Comparison of ENCODE assay signal across 1 cellular context in genomic region chr19:51593969-51594773, GRCh38.
TF ChIP-seq lines count a peak whose summit lies in the region.

No MANE protein-coding gene starts in this region.

TF ChIP-seq in HepG2, 621 proteins besides CTCF, POLR2A, EP300 and RAD21 (continued from another document and continues in another):
- TF ChIP-seq TFDP2 (CRISPR knock-in tag; IDR thresholded peaks at IDR 0.05) = no peak
- TF ChIP-seq IKZF5 (CRISPR knock-in tag; IDR thresholded peaks at IDR 0.05) = 0 out of 2 replicates have a peak, but pooled peaks have one; percentile 34
- no peak for TF ChIP-seq CBX2 (IDR thresholded peaks at IDR 0.05; ENCODE audit: low read depth, low read length)
- no peak for TF ChIP-seq CBX2 (CRISPR knock-in tag; IDR thresholded peaks at IDR 0.05; ENCODE audit: low read depth)
- TF ChIP-seq PHF5A (CRISPR knock-in tag; IDR thresholded peaks at IDR 0.05; ENCODE audit: low read depth, unreplicated experiment) = no peak
- TF ChIP-seq ZNF510 (CRISPR knock-in tag; IDR thresholded peaks at IDR 0.05; ENCODE audit: low read depth) = no peak
- TF ChIP-seq LCORL (IDR thresholded peaks at IDR 0.05) = no peak
- TF ChIP-seq LCORL (CRISPR knock-in tag; IDR thresholded peaks at IDR 0.05) = no peak
- TF ChIP-seq ZBTB44 (CRISPR knock-in tag; IDR thresholded peaks at IDR 0.05) = no peak
- TF ChIP-seq NBN (conservative IDR thresholded peaks at IDR 0.05) = no peak
- no peak for TF ChIP-seq ATF6 (CRISPR knock-in tag; conservative IDR thresholded peaks at IDR 0.05)
- peak; percentile 39; the same call in 1 of the 2 replicates for TF ChIP-seq ATF2 (CRISPR knock-in tag; IDR thresholded peaks at IDR 0.05)
- TF ChIP-seq ZFAT (CRISPR knock-in tag; conservative IDR thresholded peaks at IDR 0.05) = no peak
- TF ChIP-seq GATAD2A (CRISPR knock-in tag; IDR thresholded peaks at IDR 0.05) = no peak
- no peak for TF ChIP-seq MTF2 (CRISPR knock-in tag; IDR thresholded peaks at IDR 0.05; ENCODE audit: borderline replicate concordance)
- TF ChIP-seq CEBPG (CRISPR knock-in tag; IDR thresholded peaks at IDR 0.05) = peak; percentile 20; the same call in 1 of the 2 replicates
- no peak for TF ChIP-seq KDM5A (IDR thresholded peaks at IDR 0.05; ENCODE audit: borderline replicate concordance, low read length)
- peak; percentile 82 for TF ChIP-seq GMEB2 (CRISPR knock-in tag; IDR thresholded peaks at IDR 0.05; ENCODE audit: low read depth)
- peak; percentile 53; the same call in 1 of the 2 replicates for TF ChIP-seq HOXA3 (CRISPR knock-in tag; IDR thresholded peaks at IDR 0.05)
- TF ChIP-seq ZSCAN22 (CRISPR knock-in tag; IDR thresholded peaks at IDR 0.05) = no peak
- TF ChIP-seq IRF2 (CRISPR knock-in tag; IDR thresholded peaks at IDR 0.05) = peak; percentile 79; the same call in 1 of the 2 replicates
- no peak for TF ChIP-seq SOX13 (IDR thresholded peaks at IDR 0.05)
- TF ChIP-seq SOX13 (CRISPR knock-in tag; conservative IDR thresholded peaks at IDR 0.05 in 1 of 2, IDR thresholded peaks at IDR 0.05 in 1 of 2) = 0 out of 4 replicates have a peak, but pooled peaks of 1 of the 2 experiments have one; percentile 17
- TF ChIP-seq ZNF205 (CRISPR knock-in tag; IDR thresholded peaks at IDR 0.05) = no peak
- no peak for TF ChIP-seq ZNF367 (CRISPR knock-in tag; IDR thresholded peaks at IDR 0.05; ENCODE audit: borderline replicate concordance)
- no peak for TF ChIP-seq JARID2 (CRISPR knock-in tag; IDR thresholded peaks at IDR 0.05; ENCODE audit: insufficient replicate concordance)
- TF ChIP-seq ZNF121 (CRISPR knock-in tag; IDR thresholded peaks at IDR 0.05) = no peak
- no peak for TF ChIP-seq ZNF749 (CRISPR knock-in tag; IDR thresholded peaks at IDR 0.05; ENCODE audit: borderline replicate concordance)
- no peak for TF ChIP-seq ZNF224 (CRISPR knock-in tag; IDR thresholded peaks at IDR 0.05)
- no peak for TF ChIP-seq PLRG1 (conservative IDR thresholded peaks at IDR 0.05)
- TF ChIP-seq ARID3A (IDR thresholded peaks at IDR 0.05; ENCODE audit: low read depth, low read length) = no peak
- no peak for TF ChIP-seq MAFF (IDR thresholded peaks at IDR 0.05; ENCODE audit: low read depth, low read length)
- TF ChIP-seq ARNT (IDR thresholded peaks at IDR 0.05) = no peak
- TF ChIP-seq TAF1 (CRISPR knock-in tag; IDR thresholded peaks at IDR 0.05) = no peak
- TF ChIP-seq PHF8 (CRISPR knock-in tag; IDR thresholded peaks at IDR 0.05) = peak; percentile 39; the same call in 1 of the 2 replicates
- no peak for TF ChIP-seq ZNF569 (CRISPR knock-in tag; IDR thresholded peaks at IDR 0.05; ENCODE audit: borderline replicate concordance)
- TF ChIP-seq ATRX (CRISPR knock-in tag; IDR thresholded peaks at IDR 0.05; ENCODE audit: borderline replicate concordance) = no peak
- peak; percentile 13; the same call in 1 of the 2 replicates for TF ChIP-seq NFYB (CRISPR knock-in tag; IDR thresholded peaks at IDR 0.05)
- no peak for TF ChIP-seq ZNF335 (CRISPR knock-in tag; IDR thresholded peaks at IDR 0.05)
- TF ChIP-seq HOXD1 (CRISPR knock-in tag; IDR thresholded peaks at IDR 0.05) = no peak
- no peak for TF ChIP-seq CSRNP2 (CRISPR knock-in tag; conservative IDR thresholded peaks at IDR 0.05; ENCODE audit: low read depth)
- TF ChIP-seq SKIL (CRISPR knock-in tag; IDR thresholded peaks at IDR 0.05; ENCODE audit: borderline replicate concordance) = no peak
- TF ChIP-seq ZNF549 (CRISPR knock-in tag; IDR thresholded peaks at IDR 0.05) = no peak
- no peak for TF ChIP-seq PAXIP1 (CRISPR knock-in tag; conservative IDR thresholded peaks at IDR 0.05)
- TF ChIP-seq ZNF264 (CRISPR knock-in tag; IDR thresholded peaks at IDR 0.05) = no peak
- no peak for TF ChIP-seq ERF (CRISPR knock-in tag; IDR thresholded peaks at IDR 0.05)
- no peak for TF ChIP-seq ZNF546 (CRISPR knock-in tag; conservative IDR thresholded peaks at IDR 0.05)
